In genomic region chr6:41976794-41977484, GRCh38 we compare ENCODE assay signal across 11 cellular contexts. TPM values are rescaled to one million over a fixed set of nuclear protein-coding genes. Genes with fewer than 3 reads are reported as not detected.
DNase-seq lines count a peak whose midpoint lies in the region; ATAC-seq and TF ChIP-seq lines count a peak whose summit lies in the region.
"Had no signal": no experiment of that assay in that cellular context is flagged by ENCODE, and none has a peak within 500 bp of the region (broad histone marks: within the 10 kb centered on the region; RNA-seq: fewer than 3 reads in every experiment).

No MANE protein-coding gene starts in this region.

- no peak for TF ChIP-seq CTCF in foreskin keratinocyte (conservative IDR thresholded peaks at IDR 0.05)

- no peak for ATAC-seq in activated CD8-positive, alpha-beta memory T cell treated with anti-CD3 and anti-CD28 coated beads, Interleukin-2, amount 10 ng/mL, durations not matched to agents 7 days and 5 days
- ATAC-seq in foreskin keratinocyte, result peak; percentile 16
- ATAC-seq in GM21528 (IDR thresholded peaks at IDR 0.05; ENCODE audit: low FRiP score, unreplicated experiment), result no peak
- ATAC-seq: right cardiac atrium had no signal

- peaks cover 3% of the 10 kb centered on the region for H3K36me3 Mint-ChIP-seq in activated CD8-positive, alpha-beta memory T cell treated with anti-CD3 and anti-CD28 coated beads, Interleukin-2, amount 10 ng/mL, durations not matched to agents 7 days and 5 days

- peak; percentile 29 for DNase-seq in stimulated activated naive CD4-positive, alpha-beta T cell treated with Interleukin-2 at 50 U/mL for 16 hours (lab: John Stamatoyannopoulos, UW)
- no peak for DNase-seq in stimulated activated naive CD4-positive, alpha-beta T cell (lab: John Stamatoyannopoulos, UW)
- no peak for DNase-seq in activated CD8-positive, alpha-beta memory T cell treated with anti-CD3 and anti-CD28 coated beads, Interleukin-2, amount 10 ng/mL, durations not matched to agents 7 days and 5 days
- no peak for DNase-seq in foreskin keratinocyte
- no peak for DNase-seq in retina
- no peak for DNase-seq in NCI-H187 treated with DMSO at 0.1 percent for 48 hours (lab: John Stamatoyannopoulos, UW)
- no peak for DNase-seq in NCI-H446 treated with DMSO at 0.1 percent for 48 hours (lab: John Stamatoyannopoulos, UW)
- DNase-seq: DMS 273 treated with DMSO at 0.1 percent for 48 hours, right cardiac atrium had no signal

- no peak overlapping the region for H3K4me3 Mint-ChIP-seq in activated CD8-positive, alpha-beta memory T cell treated with anti-CD3 and anti-CD28 coated beads, Interleukin-2, amount 10 ng/mL, durations not matched to agents 7 days and 5 days
- H3K4me3 Mint-ChIP-seq: type B pancreatic cell had no signal

- H3K27ac Mint-ChIP-seq in activated CD8-positive, alpha-beta memory T cell treated with anti-CD3 and anti-CD28 coated beads, Interleukin-2, amount 10 ng/mL, durations not matched to agents 7 days and 5 days, result peak overlapping the region; percentile 36
- H3K27ac Mint-ChIP-seq: type B pancreatic cell had no signal

- no peaks in the 10 kb centered on the region for H3K27me3 Mint-ChIP-seq in activated CD8-positive, alpha-beta memory T cell treated with anti-CD3 and anti-CD28 coated beads, Interleukin-2, amount 10 ng/mL, durations not matched to agents 7 days and 5 days
- H3K27me3 Mint-ChIP-seq: type B pancreatic cell had no signal

- H3K27ac ChIP-seq in foreskin keratinocyte, result no peak overlapping the region

- H3K9me3 Mint-ChIP-seq in activated CD8-positive, alpha-beta memory T cell treated with anti-CD3 and anti-CD28 coated beads, Interleukin-2, amount 10 ng/mL, durations not matched to agents 7 days and 5 days (ENCODE audit: low read depth), result no peaks in the 10 kb centered on the region
- H3K9me3 Mint-ChIP-seq: type B pancreatic cell had no signal

- CTCF ChIA-PET in activated CD8-positive, alpha-beta memory T cell treated with anti-CD3 and anti-CD28 coated beads, Interleukin-2, amount 10 ng/mL, durations not matched to agents 7 days and 5 days (lab: Charles Lee), result interaction anchor here (0.6 to 1.6 kb wide), 4 partner anchors 10 to 128 kb away, joined by 3 to 4 read pairs (median 3); no protein-coding TSS in a partner anchor

- H3K27me3 ChIP-seq in foreskin keratinocyte, result no peaks in the 10 kb centered on the region

- peaks cover 35% of the 10 kb centered on the region for H3K4me1 Mint-ChIP-seq in activated CD8-positive, alpha-beta memory T cell treated with anti-CD3 and anti-CD28 coated beads, Interleukin-2, amount 10 ng/mL, durations not matched to agents 7 days and 5 days

- H3K4me1 ChIP-seq in foreskin keratinocyte, result no peaks in the 10 kb centered on the region

RNA-seq across cellular contexts. Expression of gene CCND3, which starts 35.3 kb away (rescaled TPM):
- total RNA-seq in activated CD8-positive, alpha-beta memory T cell treated with anti-CD3 and anti-CD28 coated beads, Interleukin-2, amount 10 ng/mL, durations not matched to agents 7 days and 5 days, result 100 to 1,000 TPM; 333 to 502 TPM
- total RNA-seq in foreskin keratinocyte, result 67.5 and 73.4 TPM in 2 replicates
- polyA plus RNA-seq in foreskin keratinocyte, result 77.0 and 78.6 TPM in 2 replicates

RNA-seq across cellular contexts. Expression of gene BYSL, which starts 55.6 kb away (rescaled TPM):
- 10 to 100 TPM; 33.1 to 48.5 TPM for total RNA-seq in activated CD8-positive, alpha-beta memory T cell treated with anti-CD3 and anti-CD28 coated beads, Interleukin-2, amount 10 ng/mL, durations not matched to agents 7 days and 5 days
- 29.2 and 35.2 TPM in 2 replicates for total RNA-seq in foreskin keratinocyte
- polyA plus RNA-seq in foreskin keratinocyte, result 34.8 and 39.2 TPM in 2 replicates

RNA-seq across cellular contexts. Expression of gene MED20, which starts 56.0 kb away (rescaled TPM):
- 10 to 100 TPM; 21.9 to 25.6 TPM for total RNA-seq in activated CD8-positive, alpha-beta memory T cell treated with anti-CD3 and anti-CD28 coated beads, Interleukin-2, amount 10 ng/mL, durations not matched to agents 7 days and 5 days
- 30.2 and 33.2 TPM in 2 replicates for total RNA-seq in foreskin keratinocyte
- polyA plus RNA-seq in foreskin keratinocyte, result 16.3 and 17.5 TPM in 2 replicates
